1 cellular context compared by ENCODE assay signal in genomic region chr16:11370084-11370931, GRCh38.
TF ChIP-seq lines count a peak whose summit lies in the region.

No MANE protein-coding gene starts in this region.

TF ChIP-seq in GM12878, 131 proteins besides CTCF, POLR2A, EP300 and RAD21 (continued from another document):
- no peak for TF ChIP-seq IRF3 (IDR thresholded peaks at IDR 0.05)
- TF ChIP-seq, protein P1, sequence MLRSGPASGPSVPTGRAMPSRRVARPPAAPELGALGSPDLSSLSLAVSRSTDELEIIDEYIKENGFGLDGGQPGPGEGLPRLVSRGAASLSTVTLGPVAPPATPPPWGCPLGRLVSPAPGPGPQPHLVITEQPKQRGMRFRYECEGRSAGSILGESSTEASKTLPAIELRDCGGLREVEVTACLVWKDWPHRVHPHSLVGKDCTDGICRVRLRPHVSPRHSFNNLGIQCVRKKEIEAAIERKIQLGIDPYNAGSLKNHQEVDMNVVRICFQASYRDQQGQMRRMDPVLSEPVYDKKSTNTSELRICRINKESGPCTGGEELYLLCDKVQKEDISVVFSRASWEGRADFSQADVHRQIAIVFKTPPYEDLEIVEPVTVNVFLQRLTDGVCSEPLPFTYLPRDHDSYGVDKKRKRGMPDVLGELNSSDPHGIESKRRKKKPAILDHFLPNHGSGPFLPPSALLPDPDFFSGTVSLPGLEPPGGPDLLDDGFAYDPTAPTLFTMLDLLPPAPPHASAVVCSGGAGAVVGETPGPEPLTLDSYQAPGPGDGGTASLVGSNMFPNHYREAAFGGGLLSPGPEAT (IDR thresholded peaks at IDR 0.05; ENCODE audit: low read depth), result peak; percentile 73; the same call in 1 of the 2 replicates
- TF ChIP-seq, protein P2, sequence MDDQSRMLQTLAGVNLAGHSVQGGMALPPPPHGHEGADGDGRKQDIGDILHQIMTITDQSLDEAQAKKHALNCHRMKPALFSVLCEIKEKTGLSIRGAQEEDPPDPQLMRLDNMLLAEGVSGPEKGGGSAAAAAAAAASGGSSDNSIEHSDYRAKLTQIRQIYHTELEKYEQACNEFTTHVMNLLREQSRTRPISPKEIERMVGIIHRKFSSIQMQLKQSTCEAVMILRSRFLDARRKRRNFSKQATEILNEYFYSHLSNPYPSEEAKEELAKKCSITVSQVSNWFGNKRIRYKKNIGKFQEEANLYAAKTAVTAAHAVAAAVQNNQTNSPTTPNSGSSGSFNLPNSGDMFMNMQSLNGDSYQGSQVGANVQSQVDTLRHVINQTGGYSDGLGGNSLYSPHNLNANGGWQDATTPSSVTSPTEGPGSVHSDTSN (IDR thresholded peaks at IDR 0.05; ENCODE audit: insufficient replicate concordance, low read depth, low read length), result no peak
- no peak for TF ChIP-seq HDAC2 (IDR thresholded peaks at IDR 0.05)
- TF ChIP-seq, protein P3, sequence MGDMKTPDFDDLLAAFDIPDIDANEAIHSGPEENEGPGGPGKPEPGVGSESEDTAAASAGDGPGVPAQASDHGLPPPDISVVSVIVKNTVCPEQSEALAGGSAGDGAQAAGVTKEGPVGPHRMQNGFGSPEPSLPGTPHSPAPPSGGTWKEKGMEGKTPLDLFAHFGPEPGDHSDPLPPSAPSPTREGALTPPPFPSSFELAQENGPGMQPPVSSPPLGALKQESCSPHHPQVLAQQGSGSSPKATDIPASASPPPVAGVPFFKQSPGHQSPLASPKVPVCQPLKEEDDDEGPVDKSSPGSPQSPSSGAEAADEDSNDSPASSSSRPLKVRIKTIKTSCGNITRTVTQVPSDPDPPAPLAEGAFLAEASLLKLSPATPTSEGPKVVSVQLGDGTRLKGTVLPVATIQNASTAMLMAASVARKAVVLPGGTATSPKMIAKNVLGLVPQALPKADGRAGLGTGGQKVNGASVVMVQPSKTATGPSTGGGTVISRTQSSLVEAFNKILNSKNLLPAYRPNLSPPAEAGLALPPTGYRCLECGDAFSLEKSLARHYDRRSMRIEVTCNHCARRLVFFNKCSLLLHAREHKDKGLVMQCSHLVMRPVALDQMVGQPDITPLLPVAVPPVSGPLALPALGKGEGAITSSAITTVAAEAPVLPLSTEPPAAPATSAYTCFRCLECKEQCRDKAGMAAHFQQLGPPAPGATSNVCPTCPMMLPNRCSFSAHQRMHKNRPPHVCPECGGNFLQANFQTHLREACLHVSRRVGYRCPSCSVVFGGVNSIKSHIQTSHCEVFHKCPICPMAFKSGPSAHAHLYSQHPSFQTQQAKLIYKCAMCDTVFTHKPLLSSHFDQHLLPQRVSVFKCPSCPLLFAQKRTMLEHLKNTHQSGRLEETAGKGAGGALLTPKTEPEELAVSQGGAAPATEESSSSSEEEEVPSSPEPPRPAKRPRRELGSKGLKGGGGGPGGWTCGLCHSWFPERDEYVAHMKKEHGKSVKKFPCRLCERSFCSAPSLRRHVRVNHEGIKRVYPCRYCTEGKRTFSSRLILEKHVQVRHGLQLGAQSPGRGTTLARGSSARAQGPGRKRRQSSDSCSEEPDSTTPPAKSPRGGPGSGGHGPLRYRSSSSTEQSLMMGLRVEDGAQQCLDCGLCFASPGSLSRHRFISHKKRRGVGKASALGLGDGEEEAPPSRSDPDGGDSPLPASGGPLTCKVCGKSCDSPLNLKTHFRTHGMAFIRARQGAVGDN (IDR thresholded peaks at IDR 0.05), result peak; percentile 63; the same call in 1 of the 2 replicates
- TF ChIP-seq ESRRA (IDR thresholded peaks at IDR 0.05; ENCODE audit: low read length), result peak; percentile 98
- peak; percentile 56 for TF ChIP-seq IKZF1 (conservative IDR thresholded peaks at IDR 0.05)
- TF ChIP-seq MTA2 (IDR thresholded peaks at IDR 0.05; ENCODE audit: low read depth), result peak; percentile 66
- no peak for TF ChIP-seq REST (IDR thresholded peaks at IDR 0.05; ENCODE audit: low read depth, low read length)
- 0 out of 4 replicates have a peak, but pooled peaks of 1 of the 2 experiments have one; percentile 23 for TF ChIP-seq ETV6 (conservative IDR thresholded peaks at IDR 0.05 in 1 of 2, IDR thresholded peaks at IDR 0.05 in 1 of 2; ENCODE audit: borderline replicate concordance in 1 of 2, low read depth in 1 of 2)
- peak in 1 of 2 experiments; percentile 32; a peak in 1 of 4 replicates for TF ChIP-seq BHLHE40 (IDR thresholded peaks at IDR 0.05; ENCODE audit: borderline replicate concordance in 1 of 2, low read depth in 2 of 2, low read length in 1 of 2)
- TF ChIP-seq HDAC6 (IDR thresholded peaks at IDR 0.05; ENCODE audit: unreplicated experiment), result no peak
- no peak for TF ChIP-seq TAF1 (IDR thresholded peaks at IDR 0.05; ENCODE audit: borderline replicate concordance, low read depth, low read length)
- TF ChIP-seq IKZF2 (IDR thresholded peaks at IDR 0.05), result peak in 1 of 2 experiments; percentile 66; a peak in 3 of 4 replicates
- TF ChIP-seq, protein P4, sequence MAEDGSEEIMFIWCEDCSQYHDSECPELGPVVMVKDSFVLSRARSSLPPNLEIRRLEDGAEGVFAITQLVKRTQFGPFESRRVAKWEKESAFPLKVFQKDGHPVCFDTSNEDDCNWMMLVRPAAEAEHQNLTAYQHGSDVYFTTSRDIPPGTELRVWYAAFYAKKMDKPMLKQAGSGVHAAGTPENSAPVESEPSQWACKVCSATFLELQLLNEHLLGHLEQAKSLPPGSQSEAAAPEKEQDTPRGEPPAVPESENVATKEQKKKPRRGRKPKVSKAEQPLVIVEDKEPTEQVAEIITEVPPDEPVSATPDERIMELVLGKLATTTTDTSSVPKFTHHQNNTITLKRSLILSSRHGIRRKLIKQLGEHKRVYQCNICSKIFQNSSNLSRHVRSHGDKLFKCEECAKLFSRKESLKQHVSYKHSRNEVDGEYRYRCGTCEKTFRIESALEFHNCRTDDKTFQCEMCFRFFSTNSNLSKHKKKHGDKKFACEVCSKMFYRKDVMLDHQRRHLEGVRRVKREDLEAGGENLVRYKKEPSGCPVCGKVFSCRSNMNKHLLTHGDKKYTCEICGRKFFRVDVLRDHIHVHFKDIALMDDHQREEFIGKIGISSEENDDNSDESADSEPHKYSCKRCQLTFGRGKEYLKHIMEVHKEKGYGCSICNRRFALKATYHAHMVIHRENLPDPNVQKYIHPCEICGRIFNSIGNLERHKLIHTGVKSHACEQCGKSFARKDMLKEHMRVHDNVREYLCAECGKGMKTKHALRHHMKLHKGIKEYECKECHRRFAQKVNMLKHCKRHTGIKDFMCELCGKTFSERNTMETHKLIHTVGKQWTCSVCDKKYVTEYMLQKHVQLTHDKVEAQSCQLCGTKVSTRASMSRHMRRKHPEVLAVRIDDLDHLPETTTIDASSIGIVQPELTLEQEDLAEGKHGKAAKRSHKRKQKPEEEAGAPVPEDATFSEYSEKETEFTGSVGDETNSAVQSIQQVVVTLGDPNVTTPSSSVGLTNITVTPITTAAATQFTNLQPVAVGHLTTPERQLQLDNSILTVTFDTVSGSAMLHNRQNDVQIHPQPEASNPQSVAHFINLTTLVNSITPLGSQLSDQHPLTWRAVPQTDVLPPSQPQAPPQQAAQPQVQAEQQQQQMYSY (CRISPR knock-in tag; IDR thresholded peaks at IDR 0.05), result no peak
- TF ChIP-seq GATAD2B (conservative IDR thresholded peaks at IDR 0.05; ENCODE audit: low read depth), result 0 out of 2 replicates have a peak, but pooled peaks have one; percentile 44
- no peak for TF ChIP-seq KAT2A (conservative IDR thresholded peaks at IDR 0.05; ENCODE audit: control insufficient read depth, low read depth, low read length)
- TF ChIP-seq NR2C2 (IDR thresholded peaks at IDR 0.05; ENCODE audit: borderline replicate concordance, control insufficient read depth, insufficient read length, low read depth), result no peak
- peak; percentile 92 for TF ChIP-seq SPI1 (IDR thresholded peaks at IDR 0.05; ENCODE audit: borderline replicate concordance, insufficient read depth, low read depth, low read length)
- 0 out of 2 replicates have a peak, but pooled peaks have one; percentile 52 for TF ChIP-seq PAX5 (IDR thresholded peaks at IDR 0.05; ENCODE audit: borderline replicate concordance, low read depth, low read length)
- peak; percentile 40 for TF ChIP-seq RAD51 (IDR thresholded peaks at IDR 0.05)
- TF ChIP-seq FOS (IDR thresholded peaks at IDR 0.05; ENCODE audit: borderline replicate concordance, extremely low read depth, insufficient read length), result no peak
- TF ChIP-seq CBX5 (IDR thresholded peaks at IDR 0.05; ENCODE audit: low read depth), result no peak
- TF ChIP-seq POU2F2 (IDR thresholded peaks at IDR 0.05; ENCODE audit: borderline replicate concordance, low read depth, low read length), result peak; percentile 20; the same call in 1 of the 3 replicates
- peak; percentile 37; the same call in 1 of the 2 replicates for TF ChIP-seq DPF2 (IDR thresholded peaks at IDR 0.05)
- no peak for TF ChIP-seq MTA3 (IDR thresholded peaks at IDR 0.05; ENCODE audit: borderline replicate concordance, low read length)
- peak; percentile 54 for TF ChIP-seq BCL3 (IDR thresholded peaks at IDR 0.05; ENCODE audit: borderline replicate concordance, insufficient read depth, low read depth, low read length, poor library complexity, severe bottlenecking)
- TF ChIP-seq YY1 (IDR thresholded peaks at IDR 0.05; ENCODE audit: low read depth, low read length), result no peak; the same call in 1 of the 2 replicates
- no peak for TF ChIP-seq EZH2 (IDR thresholded peaks at IDR 0.05; ENCODE audit: borderline replicate concordance, control insufficient read depth, low read depth, low read length)
